ENCODE assay signal across 16 cellular contexts in the genomic region with DNA sequence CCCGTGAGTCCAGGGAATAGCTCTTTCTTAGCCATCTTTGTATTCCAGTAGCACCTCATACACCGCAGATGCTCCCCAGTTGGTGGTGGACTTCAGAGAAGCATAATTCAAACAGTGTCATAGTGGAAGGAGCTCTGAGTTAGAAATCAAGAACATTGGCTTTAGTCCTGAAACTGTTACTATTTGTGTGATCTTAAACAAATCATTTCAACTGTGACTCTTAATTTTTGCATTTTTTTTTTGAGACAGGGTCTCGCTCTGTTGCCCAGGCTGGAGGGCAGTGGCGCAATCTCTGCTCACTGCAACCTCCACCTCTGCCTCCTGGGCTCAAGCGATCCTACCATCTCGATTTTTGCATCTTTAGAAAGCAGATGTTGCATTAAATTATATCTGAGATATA. TPM values are rescaled to one million over a fixed set of nuclear protein-coding genes. Genes with fewer than 3 reads are reported as not detected.
DNase-seq lines count a peak whose midpoint lies in the region; ATAC-seq, FAIRE-seq and TF ChIP-seq lines count a peak whose summit lies in the region.
"Had no signal": no experiment of that assay in that cellular context is flagged by ENCODE, and none has a peak within 500 bp of the region (broad histone marks: within the 10 kb centered on the region; RNA-seq: fewer than 3 reads in every experiment).

No MANE protein-coding gene starts in this region.

- H3K27ac Mint-ChIP-seq in activated CD4-positive, alpha-beta memory T cell treated with anti-CD3 and anti-CD28 coated beads, Interleukin-2, amount 10 ng/mL, durations not matched to agents 7 days and 5 days: peak overlapping the region; percentile 63
- no peak overlapping the region for H3K27ac Mint-ChIP-seq in activated CD4-positive, alpha-beta memory T cell treated with anti-CD3 and anti-CD28 coated beads for 36 hours
- H3K27ac Mint-ChIP-seq in HFFc6 (peak overlapping the region; percentile 34), astrocyte (ENCODE audit: unreplicated experiment) (no peak overlapping the region), MCF 10A (ENCODE audit: low read depth, unreplicated experiment) (no peak overlapping the region)
- H3K27ac Mint-ChIP-seq: activated T-helper 1 cell treated with anti-CD3 and anti-CD28 coated beads, Interleukin-12 subunit alpha, Interleukin-12 subunit beta, Interleukin-2, Interleukin-4 antibody, amounts not matched to agents 30 ng/mL and 10 ng/mL and 1 ng/mL, durations not matched to agents 14 hours and 24 hours and 36 hours had no signal

- H3K4me3 ChIP-seq in astrocyte (ENCODE audit: insufficient read depth, low read depth, low read length) (no peak overlapping the region), skeletal muscle satellite cell (ENCODE audit: low read length) (no peak overlapping the region)

- no peak overlapping the region for H2AFZ ChIP-seq in astrocyte (ENCODE audit: low read depth, low read length)

- ATAC-seq in GM18861 (IDR thresholded peaks at IDR 0.05; ENCODE audit: unreplicated experiment): no peak
- ATAC-seq: foreskin keratinocyte had no signal

- H4K20me1 ChIP-seq in astrocyte (ENCODE audit: insufficient read depth, low read length): no peaks in the 10 kb centered on the region

- BruUV-seq in MCF 10A (replicated peaks; lab: Mats Ljungman, UMichigan): no TSS peak

- H3K4me1 ChIP-seq in astrocyte (ENCODE audit: insufficient read depth, low read length) (peaks cover 9% of the 10 kb centered on the region), skeletal muscle satellite cell (ENCODE audit: control insufficient read depth, insufficient read depth, low read length) (peaks cover 28% of the 10 kb centered on the region)

- H3K36me3 ChIP-seq in astrocyte (ENCODE audit: insufficient read depth, low read length) (no peaks in the 10 kb centered on the region), skeletal muscle satellite cell (ENCODE audit: insufficient read depth, low read length) (no peaks in the 10 kb centered on the region)
- H3K36me3 ChIP-seq: cardiac muscle cell had no signal

- H3K9me3 Mint-ChIP-seq in activated CD4-positive, alpha-beta memory T cell treated with anti-CD3 and anti-CD28 coated beads, Interleukin-2, amount 10 ng/mL, durations not matched to agents 7 days and 5 days: no peaks in the 10 kb centered on the region
- H3K9me3 Mint-ChIP-seq in activated CD4-positive, alpha-beta memory T cell treated with anti-CD3 and anti-CD28 coated beads for 36 hours: no peaks in the 10 kb centered on the region
- no peaks in the 10 kb centered on the region for H3K9me3 Mint-ChIP-seq in HFFc6
- no peaks in the 10 kb centered on the region for H3K9me3 Mint-ChIP-seq in astrocyte (ENCODE audit: unreplicated experiment)
- H3K9me3 Mint-ChIP-seq in MCF 10A (ENCODE audit: unreplicated experiment): no peaks in the 10 kb centered on the region
- H3K9me3 Mint-ChIP-seq: activated T-helper 1 cell treated with anti-CD3 and anti-CD28 coated beads, Interleukin-12 subunit alpha, Interleukin-12 subunit beta, Interleukin-2, Interleukin-4 antibody, amounts not matched to agents 30 ng/mL and 10 ng/mL and 1 ng/mL, durations not matched to agents 14 hours and 24 hours and 36 hours had no signal

- no peak overlapping the region for H3K4me3 Mint-ChIP-seq in activated CD4-positive, alpha-beta memory T cell treated with anti-CD3 and anti-CD28 coated beads, Interleukin-2, amount 10 ng/mL, durations not matched to agents 7 days and 5 days
- no peak overlapping the region for H3K4me3 Mint-ChIP-seq in activated CD4-positive, alpha-beta memory T cell treated with anti-CD3 and anti-CD28 coated beads for 36 hours
- no peak overlapping the region for H3K4me3 Mint-ChIP-seq in HFFc6
- H3K4me3 Mint-ChIP-seq in astrocyte (ENCODE audit: unreplicated experiment): no peak overlapping the region
- no peak overlapping the region for H3K4me3 Mint-ChIP-seq in MCF 10A (ENCODE audit: unreplicated experiment)

- H3K27me3 Mint-ChIP-seq in activated CD4-positive, alpha-beta memory T cell treated with anti-CD3 and anti-CD28 coated beads, Interleukin-2, amount 10 ng/mL, durations not matched to agents 7 days and 5 days: no peaks in the 10 kb centered on the region
- H3K27me3 Mint-ChIP-seq in activated CD4-positive, alpha-beta memory T cell treated with anti-CD3 and anti-CD28 coated beads for 36 hours: no peaks in the 10 kb centered on the region
- H3K27me3 Mint-ChIP-seq in HFFc6 (ENCODE audit: insufficient read depth) (no peaks in the 10 kb centered on the region; the same call in 1 of the 2 replicates), astrocyte (ENCODE audit: low read depth, unreplicated experiment) (no peaks in the 10 kb centered on the region), MCF 10A (ENCODE audit: insufficient read depth, unreplicated experiment) (no peaks in the 10 kb centered on the region)

- no peak for TF ChIP-seq CTCF in HFFc6 (IDR thresholded peaks at IDR 0.05)
- TF ChIP-seq CTCF in astrocyte (IDR thresholded peaks at IDR 0.05; ENCODE audit: insufficient read depth, low read depth, low read length): no peak
- no peak for TF ChIP-seq CTCF in MCF 10A (IDR thresholded peaks at IDR 0.05; ENCODE audit: unreplicated experiment)

- H3K79me2 ChIP-seq in astrocyte (ENCODE audit: insufficient read depth, low read length): peaks cover 68% of the 10 kb centered on the region

- intact Hi-C loops in activated CD4-positive, alpha-beta memory T cell treated with anti-CD3 and anti-CD28 coated beads for 36 hours (cut with micrococcal nuclease): loop anchor here (5.0 kb wide), 1 partner anchor 1014 kb away; a partner anchor contains a TSS
- intact Hi-C loops in MCF 10A (cut with micrococcal nuclease): loop anchor here (10.0 kb wide), 1 partner anchor 526 kb away; a partner anchor contains a TSS

- H3K4me2 ChIP-seq in astrocyte (ENCODE audit: low read length) (peak overlapping the region; percentile 24), skeletal muscle satellite cell (ENCODE audit: low read length) (peak overlapping the region; percentile 67)

- CTCF ChIA-PET in activated CD4-positive, alpha-beta memory T cell treated with anti-CD3 and anti-CD28 coated beads, Interleukin-2, amount 10 ng/mL, durations not matched to agents 7 days and 5 days (lab: Charles Lee): interaction anchor here (0.6 to 2.5 kb wide), 8 partner anchors 13 to 523 kb away, joined by 3 to 10 read pairs (median 4); a partner anchor contains a TSS
- CTCF ChIA-PET in activated CD4-positive, alpha-beta memory T cell treated with anti-CD3 and anti-CD28 coated beads for 36 hours (lab: Charles Lee): interaction anchor here (0.6 to 2.5 kb wide), 5 partner anchors 10 to 103 kb away, joined by 3 to 18 read pairs (median 5); no protein-coding TSS in a partner anchor
- CTCF ChIA-PET in MCF 10A (lab: Yijun Ruan, JAX): interaction anchor here (0.6 to 1.8 kb wide), 10 partner anchors 7 to 216 kb away, joined by 3 to 7 read pairs (median 4); no protein-coding TSS in a partner anchor

- no peak overlapping the region for H3K27ac ChIP-seq in astrocyte (ENCODE audit: low read depth, low read length)
- H3K27ac ChIP-seq: cardiac muscle cell had no signal

- peaks cover 40% of the 10 kb centered on the region for H3K4me1 Mint-ChIP-seq in activated CD4-positive, alpha-beta memory T cell treated with anti-CD3 and anti-CD28 coated beads, Interleukin-2, amount 10 ng/mL, durations not matched to agents 7 days and 5 days
- peaks cover 28% of the 10 kb centered on the region for H3K4me1 Mint-ChIP-seq in activated CD4-positive, alpha-beta memory T cell treated with anti-CD3 and anti-CD28 coated beads for 36 hours (ENCODE audit: low read depth)
- H3K4me1 Mint-ChIP-seq in HFFc6 (ENCODE audit: low read depth) (peaks cover 43% of the 10 kb centered on the region), astrocyte (ENCODE audit: low read depth, unreplicated experiment) (peaks cover 15% of the 10 kb centered on the region), MCF 10A (ENCODE audit: insufficient read depth, unreplicated experiment) (peaks cover 13% of the 10 kb centered on the region)

- peaks cover 17% of the 10 kb centered on the region for H3K36me3 Mint-ChIP-seq in activated CD4-positive, alpha-beta memory T cell treated with anti-CD3 and anti-CD28 coated beads, Interleukin-2, amount 10 ng/mL, durations not matched to agents 7 days and 5 days (ENCODE audit: low read depth)
- peaks cover 8% of the 10 kb centered on the region for H3K36me3 Mint-ChIP-seq in activated CD4-positive, alpha-beta memory T cell treated with anti-CD3 and anti-CD28 coated beads for 36 hours
- H3K36me3 Mint-ChIP-seq in HFFc6 (ENCODE audit: low read depth) (peaks cover 19% of the 10 kb centered on the region), astrocyte (ENCODE audit: low read depth, unreplicated experiment) (peaks cover 2% of the 10 kb centered on the region), MCF 10A (ENCODE audit: insufficient read depth, unreplicated experiment) (peaks cover 7% of the 10 kb centered on the region)

- H3K9me3 ChIP-seq in astrocyte (ENCODE audit: insufficient read depth, low read depth, low read length): no peaks in the 10 kb centered on the region
- no peaks in the 10 kb centered on the region for H3K9me3 ChIP-seq in skeletal muscle satellite cell (replicated peaks; ENCODE audit: low read length)

- POLR2A ChIA-PET in activated CD4-positive, alpha-beta memory T cell treated with anti-CD3 and anti-CD28 coated beads, Interleukin-2, amount 10 ng/mL, durations not matched to agents 7 days and 5 days (lab: Charles Lee): interaction anchor here (0.9 to 5.7 kb wide), 6 partner anchors 8 to 499 kb away, joined by 3 to 79 read pairs (median 38); a partner anchor contains a TSS
- POLR2A ChIA-PET in activated CD4-positive, alpha-beta memory T cell treated with anti-CD3 and anti-CD28 coated beads for 36 hours (lab: Charles Lee): interaction anchor here (0.7 to 1.4 kb wide), 2 partner anchors 19 to 90 kb away, joined by 4 read pairs; no protein-coding TSS in a partner anchor
- POLR2A ChIA-PET in MCF 10A (lab: Yijun Ruan, JAX): interaction anchor here (0.6 to 5.1 kb wide), 6 partner anchors 8 to 888 kb away, joined by 3 to 75 read pairs (median 32); no protein-coding TSS in a partner anchor

- DNase-seq in activated CD4-positive, alpha-beta memory T cell treated with anti-CD3 and anti-CD28 coated beads, Interleukin-2, amount 10 ng/mL, durations not matched to agents 7 days and 5 days: no peak
- no peak for DNase-seq in activated CD4-positive, alpha-beta memory T cell treated with anti-CD3 and anti-CD28 coated beads for 36 hours
- no peak for DNase-seq in HFFc6
- DNase-seq in astrocyte (ENCODE audit: low read depth): no peak
- no peak for DNase-seq in NCI-H446 treated with DMSO at 0.1 percent for 48 hours (lab: John Stamatoyannopoulos, UW)
- no peak for DNase-seq in MCF 10A (ENCODE audit: unreplicated experiment)
- DNase-seq: activated CD4-positive, alpha-beta T cell treated with anti-CD3 and anti-CD28 coated beads, Interleukin-2, amount 50 U/mL, for 48 hours; foreskin keratinocyte; kidney glomerular epithelial cell; NCI-H2081; stimulated activated CD4-positive, alpha-beta T cell treated with anti-CD3 and anti-CD28 coated beads, Interleukin-1b, Interleukin-23, amount 100 ng/mL, for 48 hours; SW 1271 had no signal

- no peaks in the 10 kb centered on the region for H3K27me3 ChIP-seq in astrocyte (ENCODE audit: insufficient read depth, low read length)
- no peaks in the 10 kb centered on the region for H3K27me3 ChIP-seq in skeletal muscle satellite cell (ENCODE audit: control insufficient read depth, insufficient read depth, low read length)
- H3K27me3 ChIP-seq: cardiac muscle cell, foreskin keratinocyte had no signal

- H3K9ac ChIP-seq in astrocyte (ENCODE audit: low read length) (no peak overlapping the region), skeletal muscle satellite cell (ENCODE audit: low read depth, low read length) (no peak overlapping the region)

- no peak for FAIRE-seq in astrocyte (lab: Jason Lieb, UNC)

RNA-seq across cellular contexts. Expression of a gene that starts 1.8 kb away (rescaled TPM):
- 10 to 100 TPM; 27.3 to 29.3 TPM for total RNA-seq in activated CD4-positive, alpha-beta memory T cell treated with anti-CD3 and anti-CD28 coated beads, Interleukin-2, amount 10 ng/mL, durations not matched to agents 7 days and 5 days
- total RNA-seq in activated CD4-positive, alpha-beta memory T cell treated with anti-CD3 and anti-CD28 coated beads for 36 hours: 10 to 100 TPM; 23.7 to 24.9 TPM
- 10 to 100 TPM; 34.4 to 57.3 (median 39.3) TPM for total RNA-seq in HFFc6 (2021; fragmentation: NEBNext Ultra II Directional; extraction: Animal tissue kit (Norgen Biotek cat#: 25700))
- total RNA-seq in astrocyte: 37.3 and 37.4 TPM in 2 replicates
- total RNA-seq in skeletal muscle satellite cell (2012; rRNA removed): 30.2 and 37.8 TPM in 2 replicates
- total RNA-seq in MCF 10A (2022): 8.2 and 10.8 TPM in 2 replicates

Comparison
In these comparisons a context has a peak if more than half of its experiments do, and no peak if none do; other contexts are left out.
1. H3K27ac Mint-ChIP-seq: peak in activated CD4-positive, alpha-beta memory T cell treated with anti-CD3 and anti-CD28 coated beads, Interleukin-2, amount 10 ng/mL, durations not matched to agents 7 days and 5 days (single experiment) and HFFc6 (single experiment); none in activated CD4-positive, alpha-beta memory T cell treated with anti-CD3 and anti-CD28 coated beads for 36 hours (single experiment), astrocyte (single experiment) and MCF 10A (single experiment).